9 cellular contexts compared by ENCODE assay signal in genomic region chr3:110815008-110815583, GRCh38.
DNase-seq lines count a peak whose midpoint lies in the region; ATAC-seq lines count a peak whose summit lies in the region.
"Had no signal": no experiment of that assay in that cellular context is flagged by ENCODE, and none has a peak within 500 bp of the region (broad histone marks: within the 10 kb centered on the region; RNA-seq: fewer than 3 reads in every experiment).

No MANE protein-coding gene starts in this region.

- H3K9me3 Mint-ChIP-seq in activated T-cell treated with anti-CD3 and anti-CD28 coated beads, Interleukin-2, amount 50 U/mL, for 4 hours, result no peaks in the 10 kb centered on the region

- H3K27me3 Mint-ChIP-seq in activated T-cell treated with anti-CD3 and anti-CD28 coated beads, Interleukin-2, amount 50 U/mL, for 4 hours (ENCODE audit: low read depth), result peaks cover 7% of the 10 kb centered on the region

- H3K36me3 Mint-ChIP-seq in activated T-cell treated with anti-CD3 and anti-CD28 coated beads, Interleukin-2, amount 50 U/mL, for 4 hours (ENCODE audit: insufficient read depth), result no peaks in the 10 kb centered on the region
- H3K36me3 Mint-ChIP-seq: activated naive CD8-positive, alpha-beta T cell had no signal

- in situ Hi-C loops in SK-MEL-5 (cut with HindIII; ENCODE audit: low pct_unique_long_range_greater_than_20kb, low sequenced_read_pairs), result no loop called here

- ATAC-seq in activated T-cell treated with anti-CD3 and anti-CD28 coated beads, Interleukin-2, amount 50 U/mL, for 4 hours, result no peak
- no peak for ATAC-seq in GM18520 (IDR thresholded peaks at IDR 0.05; ENCODE audit: unreplicated experiment)

- H3K4me1 Mint-ChIP-seq in activated T-cell treated with anti-CD3 and anti-CD28 coated beads, Interleukin-2, amount 50 U/mL, for 4 hours (ENCODE audit: low read depth), result peaks cover 10% of the 10 kb centered on the region

- DNase-seq in activated T-cell treated with anti-CD3 and anti-CD28 coated beads, Interleukin-2, amount 50 U/mL, for 4 hours, result no peak
- DNase-seq in activated T-cell treated with anti-CD3 and anti-CD28 coated beads, Interleukin-2, amount 50 U/mL, for 1 hour, result no peak
- DNase-seq in SK-MEL-5 (ENCODE audit: low read depth, low spot score), result peak; percentile 90
- DNase-seq in fibroblast of gingiva (ENCODE audit: low read depth), result peak; percentile 59
- peak; percentile 41 for DNase-seq in smooth muscle cell of the brain vasculature (ENCODE audit: low read depth, low spot score)
- no peak for DNase-seq in SKM-1 treated with dmso at 0.1 percent for 144 hours (lab: John Stamatoyannopoulos, UW; ENCODE audit: unreplicated experiment)
- DNase-seq in NCI-H2107 treated with DMSO at 0.1 percent for 48 hours (lab: John Stamatoyannopoulos, UW; ENCODE audit: unreplicated experiment), result no peak

- H3K4me3 Mint-ChIP-seq in activated T-cell treated with anti-CD3 and anti-CD28 coated beads, Interleukin-2, amount 50 U/mL, for 4 hours, result peak overlapping the region; percentile 5
- H3K4me3 Mint-ChIP-seq: activated naive CD8-positive, alpha-beta T cell had no signal

Comparison
In these comparisons a context has a peak if more than half of its experiments do, and no peak if none do; other contexts are left out.
1. DNase-seq: peak in SK-MEL-5 (single experiment), fibroblast of gingiva (single experiment) and smooth muscle cell of the brain vasculature (single experiment); none in activated T-cell treated with anti-CD3 and anti-CD28 coated beads, Interleukin-2, amount 50 U/mL, for 4 hours (single experiment), activated T-cell treated with anti-CD3 and anti-CD28 coated beads, Interleukin-2, amount 50 U/mL, for 1 hour (single experiment), SKM-1 treated with dmso at 0.1 percent for 144 hours (single experiment) and NCI-H2107 treated with DMSO at 0.1 percent for 48 hours (single experiment).